7 cellular contexts compared by ENCODE assay signal in genomic region chr4:41213563-41214157, GRCh38. TPM values are rescaled to one million over a fixed set of nuclear protein-coding genes. Genes with fewer than 3 reads are reported as not detected.
DNase-seq lines count a peak whose midpoint lies in the region; ATAC-seq, FAIRE-seq and TF ChIP-seq lines count a peak whose summit lies in the region.

No MANE protein-coding gene starts in this region.

- H2BK20ac ChIP-seq in H9 (ENCODE audit: low read depth, low read length, poor library complexity, severe bottlenecking), result no peak overlapping the region

- H3K27ac ChIP-seq in H9 (ENCODE audit: insufficient read length, low read depth, low read length), result no peak overlapping the region
- no peak overlapping the region for H3K27ac ChIP-seq in effector memory CD4-positive, alpha-beta T cell (ENCODE audit: insufficient read depth, low read length, poor library complexity, severe bottlenecking)
- no peak overlapping the region for H3K27ac ChIP-seq in naive thymus-derived CD4-positive, alpha-beta T cell (ENCODE audit: low read depth, low read length)

- H3K79me2 ChIP-seq in H9 (ENCODE audit: insufficient read depth, low read length), result peaks cover 3% of the 10 kb centered on the region; the same call in 1 of the 2 replicates

- ATAC-seq in naive thymus-derived CD4-positive, alpha-beta T cell, result peak; percentile 11

- peak overlapping the region; percentile 27 for H3K18ac ChIP-seq in H9 (ENCODE audit: insufficient read length, low read depth, low read length)

- H3K27ac Mint-ChIP-seq in H9, result no peak overlapping the region
- no peak overlapping the region for H3K27ac Mint-ChIP-seq in naive thymus-derived CD4-positive, alpha-beta T cell

- no peak overlapping the region for H2BK120ac ChIP-seq in H9 (ENCODE audit: low read depth, low read length, poor library complexity, severe bottlenecking)

- H3K9ac ChIP-seq in H9 (ENCODE audit: extremely low read depth, insufficient read length, low read length) (peak overlapping the region; percentile 49), NT2/D1 (ENCODE audit: insufficient read length, low read depth) (peak overlapping the region; percentile 91)

- no peak overlapping the region for H4K5ac ChIP-seq in H9 (ENCODE audit: insufficient read length, low read depth, low read length)

- H3K9me3 Mint-ChIP-seq in H9, result no peaks in the 10 kb centered on the region; a peak in 2 of 5 replicates
- peaks cover 0 to 3% (median 0%) of the 10 kb centered on the region in 11 donors for H3K9me3 Mint-ChIP-seq in naive thymus-derived CD4-positive, alpha-beta T cell

- POLR2A ChIA-PET in naive thymus-derived CD4-positive, alpha-beta T cell (lab: Charles Lee), result no interaction called here

- H3K23me2 ChIP-seq in H9 (ENCODE audit: insufficient read length, low read depth, low read length, poor library complexity, severe bottlenecking), result peaks cover 14% of the 10 kb centered on the region

- H3K56ac ChIP-seq in H9 (ENCODE audit: insufficient read length, low read depth, low read length), result no peak overlapping the region

- H3K4me3 ChIP-seq in NT2/D1 (ENCODE audit: insufficient read length, low read depth), result peak overlapping the region; percentile 68
- H3K4me3 ChIP-seq in effector memory CD4-positive, alpha-beta T cell (ENCODE audit: insufficient read depth, low read depth, low read length, poor library complexity, severe bottlenecking), result peak overlapping the region; percentile 49
- H3K4me3 ChIP-seq in naive thymus-derived CD4-positive, alpha-beta T cell (ENCODE audit: low read length), result no peak overlapping the region

- H3T11ph ChIP-seq in H9 (ENCODE audit: low read length), result no peak overlapping the region

- H2AFZ ChIP-seq in H9 (ENCODE audit: low read length), result no peak overlapping the region

- H3K4me1 Mint-ChIP-seq in H9, result peaks cover 45 to 54% of the 10 kb centered on the region in 2 experiments
- peaks cover 12 to 35% (median 26%) of the 10 kb centered on the region in 7 donors for H3K4me1 Mint-ChIP-seq in naive thymus-derived CD4-positive, alpha-beta T cell

- no peak overlapping the region for H3K4ac ChIP-seq in H9 (ENCODE audit: low read depth, low read length)

- H3K9me3 ChIP-seq in H9 (ENCODE audit: control insufficient read depth, low read depth, low read length) (no peaks in the 10 kb centered on the region), NT2/D1 (ENCODE audit: insufficient read depth, low read length) (no peaks in the 10 kb centered on the region)
- H3K9me3 ChIP-seq in effector memory CD4-positive, alpha-beta T cell (ENCODE audit: control insufficient read depth, low read length), result no peaks in the 10 kb centered on the region
- no peaks in the 10 kb centered on the region for H3K9me3 ChIP-seq in naive thymus-derived CD4-positive, alpha-beta T cell (ENCODE audit: control insufficient read depth in 2 of 3, low read length in 3 of 3)

- no peak overlapping the region for H2BK5ac ChIP-seq in H9 (ENCODE audit: insufficient read length, low read length)

- H4K20me1 ChIP-seq in H9 (ENCODE audit: control insufficient read depth, insufficient read depth, insufficient read length), result no peaks in the 10 kb centered on the region

- H3K27me3 ChIP-seq in H9 (ENCODE audit: insufficient read depth, low read length), result peaks cover 2% of the 10 kb centered on the region; the same call in 1 of the 2 replicates
- peaks cover 20% of the 10 kb centered on the region for H3K27me3 ChIP-seq in NT2/D1 (ENCODE audit: insufficient read depth, insufficient read length)
- H3K27me3 ChIP-seq in effector memory CD4-positive, alpha-beta T cell (replicated peaks; ENCODE audit: control insufficient read depth, insufficient read depth, low read length, poor library complexity, severe bottlenecking), result peaks cover 15% of the 10 kb centered on the region
- peaks cover 4 to 14% of the 10 kb centered on the region in 2 donors for H3K27me3 ChIP-seq in naive thymus-derived CD4-positive, alpha-beta T cell (ENCODE audit: control insufficient read depth in 2 of 2, insufficient read depth in 2 of 2, low read length in 2 of 2)

- H2BK12ac ChIP-seq in H9 (ENCODE audit: insufficient read length, low read depth, low read length), result no peak overlapping the region

- CTCF ChIA-PET in naive thymus-derived CD4-positive, alpha-beta T cell (lab: Charles Lee), result no interaction called here

- no peak overlapping the region for H2AK5ac ChIP-seq in H9 (ENCODE audit: insufficient read length, low read length)

- H3K79me1 ChIP-seq in H9 (ENCODE audit: insufficient read depth, low read depth, low read length, poor library complexity, severe bottlenecking), result peaks cover 3% of the 10 kb centered on the region

- no peak overlapping the region for H4K91ac ChIP-seq in H9 (ENCODE audit: insufficient read length, low read depth, low read length)

- peaks cover 3% of the 10 kb centered on the region; the same call in 1 of the 2 replicates for H3K4me1 ChIP-seq in H9 (ENCODE audit: insufficient read depth, low read length)
- no peaks in the 10 kb centered on the region for H3K4me1 ChIP-seq in NT2/D1 (ENCODE audit: insufficient read depth, insufficient read length)
- H3K4me1 ChIP-seq in effector memory CD4-positive, alpha-beta T cell (ENCODE audit: control insufficient read depth, insufficient read depth, low read length, poor library complexity, severe bottlenecking), result peaks cover 11% of the 10 kb centered on the region
- peaks cover 0 to 3% of the 10 kb centered on the region in 2 donors for H3K4me1 ChIP-seq in naive thymus-derived CD4-positive, alpha-beta T cell (ENCODE audit: control insufficient read depth in 2 of 2, insufficient read depth in 2 of 2, low read length in 2 of 2)

- DNase-seq in GM12891 (ENCODE audit: insufficient read length, low spot score) (peak; percentile 13), H9 (no peak), NT2/D1 (ENCODE audit: low read depth, low spot score) (no peak), epidermal melanocyte (ENCODE audit: insufficient read length, low spot score) (no peak), NCI-H2081 treated with DMSO at 0.1 percent for 48 hours (lab: John Stamatoyannopoulos, UW) (no peak)
- DNase-seq in effector memory CD4-positive, alpha-beta T cell, result no peak
- DNase-seq in naive thymus-derived CD4-positive, alpha-beta T cell, result no peak

- H4K8ac ChIP-seq in H9 (replicated peaks; ENCODE audit: insufficient read length, low read depth, low read length), result no peak overlapping the region

- H3K23ac ChIP-seq in H9 (ENCODE audit: insufficient read length, low read depth, low read length), result no peak overlapping the region

- no peak overlapping the region; the same call in 1 of the 2 replicates for H2BK15ac ChIP-seq in H9 (ENCODE audit: low read depth, low read length)

- no peaks in the 10 kb centered on the region; a peak in 1 of 7 replicates for H3K36me3 Mint-ChIP-seq in H9 (ENCODE audit: insufficient read depth in 1 of 3, low read depth in 3 of 3)
- H3K36me3 Mint-ChIP-seq in naive thymus-derived CD4-positive, alpha-beta T cell, result peaks cover 0 to 8% (median 0%) of the 10 kb centered on the region in 5 donors

- H3K14ac ChIP-seq in H9 (ENCODE audit: insufficient read depth, low read length), result peak overlapping the region; percentile 13

- no CpG with 5 or more reads among the region's 41 CpGs for WGBS in H9 (ENCODE audit: extremely low coverage, insufficient read length, low lambda C conversion rate)

- H3K4me3 Mint-ChIP-seq in H9, result peak overlapping the region; percentile 81 to 93
- H3K4me3 Mint-ChIP-seq in naive thymus-derived CD4-positive, alpha-beta T cell, result peak overlapping the region; percentile 39 to 83 (median 66)

- no peak for TF ChIP-seq POLR2A in GM12891 (IDR thresholded peaks at IDR 0.05; ENCODE audit: low read depth, low read length)

- no peaks in the 10 kb centered on the region for H3K36me3 ChIP-seq in NT2/D1 (ENCODE audit: insufficient read depth, insufficient read length, low read length)
- no peaks in the 10 kb centered on the region for H3K36me3 ChIP-seq in effector memory CD4-positive, alpha-beta T cell (ENCODE audit: control insufficient read depth, insufficient read depth, low read length)
- no peaks in the 10 kb centered on the region for H3K36me3 ChIP-seq in naive thymus-derived CD4-positive, alpha-beta T cell (ENCODE audit: control insufficient read depth in 2 of 3, insufficient read depth in 3 of 3, low read length in 3 of 3)

- intact Hi-C loops in naive thymus-derived CD4-positive, alpha-beta T cell (cut with micrococcal nuclease), result loop anchor here (1.0 to 2.0 kb wide), 3 partner anchors 237 to 287 kb away; no protein-coding TSS in a partner anchor

- no peak for TF ChIP-seq CTCF in H9 (conservative IDR thresholded peaks at IDR 0.05)

- peak overlapping the region; percentile 79 for H3K4me2 ChIP-seq in H9 (ENCODE audit: insufficient read depth, insufficient read length, low read length)

- no peak for FAIRE-seq in GM12891 (lab: Jason Lieb, UNC)

- peaks cover 14% of the 10 kb centered on the region for H3K27me3 Mint-ChIP-seq in H9 (ENCODE audit: low read depth)
- peaks cover 48 to 68% (median 56%) of the 10 kb centered on the region in 5 donors for H3K27me3 Mint-ChIP-seq in naive thymus-derived CD4-positive, alpha-beta T cell

TF ChIP-seq in GM12891, 5 proteins besides CTCF, POLR2A, EP300 and RAD21:
- TF ChIP-seq TAF1 (IDR thresholded peaks at IDR 0.05; ENCODE audit: low read depth, low read length) (no peak), POU2F2 (IDR thresholded peaks at IDR 0.05; ENCODE audit: low read depth, low read length) (no peak), SPI1 (IDR thresholded peaks at IDR 0.05; ENCODE audit: low read depth, low read length) (no peak), PAX5 (IDR thresholded peaks at IDR 0.05; ENCODE audit: insufficient read depth, low read length, severe bottlenecking) (no peak), POLR2AphosphoS5 (IDR thresholded peaks at IDR 0.05; ENCODE audit: low read depth, low read length) (no peak)
TF ChIP-seq in GM12891: peak in this region for 0.

RNA-seq across cellular contexts. Expression of gene APBB2, which starts 0.7 kb away (rescaled TPM):
- polyA plus RNA-seq in GM12891 (2012; ENCODE audit: low read depth, missing spikeins), result 2.9 TPM
- total RNA-seq in H9 (2021), result 36.3 and 39.6 TPM in 2 replicates
- 1 to 10 TPM in 1 of 5 experiments, under 1 TPM in 4; 0.42 to 1.5 (median 0.59) TPM for total RNA-seq in naive thymus-derived CD4-positive, alpha-beta T cell
- polyA plus RNA-seq in naive thymus-derived CD4-positive, alpha-beta T cell, result not detected

RNA-seq across cellular contexts. Expression of gene UCHL1, which starts 43.1 kb away (rescaled TPM):
- polyA plus RNA-seq in GM12891 (2012; ENCODE audit: low read depth, missing spikeins), result 8.2 TPM
- 513 and 522 TPM in 2 replicates for total RNA-seq in H9 (2021)
- under 1 TPM in 1 of 5 experiments, not detected in 4; 0.27 TPM for total RNA-seq in naive thymus-derived CD4-positive, alpha-beta T cell
- polyA plus RNA-seq in naive thymus-derived CD4-positive, alpha-beta T cell, result not detected

Comparison
In these comparisons a context has a peak if more than half of its experiments do, and no peak if none do; other contexts are left out.
1. RNA of gene APBB2, which starts 0.7 kb away (total RNA-seq): 36.3 to 39.6 TPM in H9; 0.42 to 1.5 TPM in naive thymus-derived CD4-positive, alpha-beta T cell; every median in the first group is over 10 times any median in the second.
2. RNA of gene UCHL1, which starts 43.1 kb away (total RNA-seq): 513 to 522 TPM in H9; 0.27 TPM in naive thymus-derived CD4-positive, alpha-beta T cell; every median in the first group is over 100 times any median in the second.